Comparison of ENCODE assay signal across 8 cellular contexts in genomic region chr2:131527131-131528001, GRCh38. TPM values are rescaled to one million over a fixed set of nuclear protein-coding genes. Genes with fewer than 3 reads are reported as not detected.
A peak's percentile ranks its signal among the peaks of the same experiment; 100 is the strongest.
DNase-seq lines count a peak whose midpoint lies in the region; ATAC-seq and TF ChIP-seq lines count a peak whose summit lies in the region.
"Not testable (repeated sequence)": the region's sequence is repeated elsewhere in the genome, so short reads cannot be mapped to it uniquely, and the experiment has no call there.

Gene CCDC74A, plus strand, starts transcription at chr2:131527888. Its CDS starts 83 bp downstream, at chr2:131527971.

- not testable (repeated sequence) for H3K9me3 ChIP-seq in ES-I3 (ENCODE audit: control insufficient read depth, insufficient read depth, low read length); neuron (ENCODE audit: low read length)

- DNase-seq in HFF-Myc (ENCODE audit: extremely low read depth, low read depth) = not testable (repeated sequence)
- DNase-seq in M059J (ENCODE audit: low read depth) (peak; percentile 71), SIG-M5 (lab: John Stamatoyannopoulos, UW) (peak; percentile 3), fibroblast of pulmonary artery (ENCODE audit: low read depth) (peak; percentile 39)
- peak; percentile 70 for DNase-seq in stimulated activated naive B cell treated with anti-CD40 and anti-IgM and Interleukin-4, amounts not matched to agents 10 μg/mL and 1 μg/mL and 100 μg/mL, for 72 hours

- not testable (repeated sequence) for TF ChIP-seq CTCF in HFF-Myc (IDR thresholded peaks at IDR 0.05; ENCODE audit: low read depth, low read length, missing control alignments); fibroblast of pulmonary artery (IDR thresholded peaks at IDR 0.05; ENCODE audit: low read length, missing control alignments)

- peak within 1 kb of the TSS; percentile 85 for H3K4me3 Mint-ChIP-seq in activated T-helper 17 cell treated with anti-CD3 and anti-CD28 coated beads, Interleukin-2, amount 50 U/mL, for 72 hours
- peak within 1 kb of the TSS; percentile 83 to 86 for H3K4me3 Mint-ChIP-seq in stimulated activated naive B cell treated with anti-CD40 and anti-IgM and Interleukin-4, amounts not matched to agents 10 μg/mL and 1 μg/mL and 100 μg/mL, for 72 hours

- not testable (repeated sequence) for H3K27me3 Mint-ChIP-seq in activated T-helper 17 cell treated with anti-CD3 and anti-CD28 coated beads, Interleukin-2, amount 50 U/mL, for 72 hours; stimulated activated naive B cell treated with anti-CD40 and anti-IgM and Interleukin-4, amounts not matched to agents 10 μg/mL and 1 μg/mL and 100 μg/mL, for 72 hours

- peak; percentile 95 for ATAC-seq in activated T-helper 17 cell treated with anti-CD3 and anti-CD28 coated beads, Interleukin-2, amount 50 U/mL, for 72 hours (replicated peaks)
- ATAC-seq in stimulated activated naive B cell treated with anti-CD40 and anti-IgM and Interleukin-4, amounts not matched to agents 10 μg/mL and 1 μg/mL and 100 μg/mL, for 72 hours (replicated peaks) = peak; percentile 81 to 84

- peak within 1 kb of the TSS; percentile 84 for H3K27ac Mint-ChIP-seq in activated T-helper 17 cell treated with anti-CD3 and anti-CD28 coated beads, Interleukin-2, amount 50 U/mL, for 72 hours
- H3K27ac Mint-ChIP-seq in stimulated activated naive B cell treated with anti-CD40 and anti-IgM and Interleukin-4, amounts not matched to agents 10 μg/mL and 1 μg/mL and 100 μg/mL, for 72 hours = peak within 1 kb of the TSS; percentile 42

- not testable (repeated sequence) for H3K4me1 Mint-ChIP-seq in activated T-helper 17 cell treated with anti-CD3 and anti-CD28 coated beads, Interleukin-2, amount 50 U/mL, for 72 hours
- H3K4me1 Mint-ChIP-seq in stimulated activated naive B cell treated with anti-CD40 and anti-IgM and Interleukin-4, amounts not matched to agents 10 μg/mL and 1 μg/mL and 100 μg/mL, for 72 hours = peaks cover 11 to 26% of the 10 kb centered on the region in 2 donors

- not testable (repeated sequence) for H3K9me3 Mint-ChIP-seq in activated T-helper 17 cell treated with anti-CD3 and anti-CD28 coated beads, Interleukin-2, amount 50 U/mL, for 72 hours; stimulated activated naive B cell treated with anti-CD40 and anti-IgM and Interleukin-4, amounts not matched to agents 10 μg/mL and 1 μg/mL and 100 μg/mL, for 72 hours

- H2AFZ ChIP-seq in neuron (ENCODE audit: low read depth, low read length) = not testable (repeated sequence)

- peak within 1 kb of the TSS; percentile 37 for H3K4me3 ChIP-seq in HFF-Myc (replicated peaks; ENCODE audit: low read depth, low read length)
- peak within 1 kb of the TSS; percentile 44 for H3K4me3 ChIP-seq in fibroblast of pulmonary artery (replicated peaks; ENCODE audit: low read depth, low read length)
- peak within 1 kb of the TSS; percentile 46 for H3K4me3 ChIP-seq in neuron (ENCODE audit: low read length)

- H3K36me3 ChIP-seq in ES-I3 (ENCODE audit: insufficient read depth, low read length); neuron (ENCODE audit: insufficient read depth, low read length): not testable (repeated sequence)

- not testable (repeated sequence) for H3K4me1 ChIP-seq in ES-I3 (ENCODE audit: insufficient read depth, low read length); neuron (ENCODE audit: insufficient read depth, low read length)

- not testable (repeated sequence) for H3K27me3 ChIP-seq in neuron (ENCODE audit: insufficient read depth, low read length)

- peak within 1 kb of the TSS; percentile 51; the same call in 1 of the 2 replicates for H3K9ac ChIP-seq in ES-I3 (ENCODE audit: low read depth, low read length)

- not testable (repeated sequence) for H3K36me3 Mint-ChIP-seq in activated T-helper 17 cell treated with anti-CD3 and anti-CD28 coated beads, Interleukin-2, amount 50 U/mL, for 72 hours (ENCODE audit: low read depth); stimulated activated naive B cell treated with anti-CD40 and anti-IgM and Interleukin-4, amounts not matched to agents 10 μg/mL and 1 μg/mL and 100 μg/mL, for 72 hours

RNA-seq across cellular contexts. Expression of gene CCDC74A, which starts in this region (rescaled TPM):
- 8.2 and 10.4 TPM in 2 replicates for total RNA-seq in M059J (2014; rRNA removed; shearing (Covaris generic))
- 1 to 10 TPM; 2.7 to 5.9 TPM for total RNA-seq in activated T-helper 17 cell treated with anti-CD3 and anti-CD28 coated beads, Interleukin-2, amount 50 U/mL, for 72 hours
